Comparison of ENCODE assay signal across 9 cellular contexts in genomic region chrX:40068048-40068447, GRCh38. TPM values are rescaled to one million over a fixed set of nuclear protein-coding genes. Genes with fewer than 3 reads are reported as not detected.
DNase-seq lines count a peak whose midpoint lies in the region; ATAC-seq and TF ChIP-seq lines count a peak whose summit lies in the region.
"Had no signal": no experiment of that assay in that cellular context is flagged by ENCODE, and none has a peak within 500 bp of the region (broad histone marks: within the 10 kb centered on the region; RNA-seq: fewer than 3 reads in every experiment).

No MANE protein-coding gene starts in this region.

- H3K9me3 Mint-ChIP-seq in CD4-positive, alpha-beta T cell: no peaks in the 10 kb centered on the region

- H2AFZ ChIP-seq in PC-3 (ENCODE audit: low read length): no peak overlapping the region

- no peaks in the 10 kb centered on the region for H3K9me3 ChIP-seq in CD4-positive, alpha-beta T cell (ENCODE audit: control insufficient read depth, low read length)
- H3K9me3 ChIP-seq in PC-3 (ENCODE audit: low read length): no peaks in the 10 kb centered on the region
- H3K9me3 ChIP-seq: sigmoid colon had no signal

- peak in 1 of 10 experiments; percentile 23 for DNase-seq in CD4-positive, alpha-beta T cell
- peak; percentile 31 for DNase-seq in EH (ENCODE audit: low read depth)
- peak; percentile 45 for DNase-seq in PC-3
- DNase-seq in epithelial cell of esophagus (ENCODE audit: low read depth): no peak
- DNase-seq in NCI-H226: no peak
- DNase-seq: Right ventricle myocardium superior, sigmoid colon had no signal

- H3K27ac ChIP-seq in CD4-positive, alpha-beta T cell (ENCODE audit: low read depth, low read length): no peak overlapping the region
- H3K27ac ChIP-seq in PC-3 (ENCODE audit: low read length): no peak overlapping the region
- H3K27ac ChIP-seq: sigmoid colon had no signal

- H3K4me3 Mint-ChIP-seq in CD4-positive, alpha-beta T cell: peak overlapping the region; percentile 3

- H4K20me1 ChIP-seq in PC-3 (ENCODE audit: low read length): 0 out of 2 replicates have a peak, but pooled peaks cover 3% of the 10 kb centered on the region

- peaks cover 60% of the 10 kb centered on the region for H3K4me1 Mint-ChIP-seq in CD4-positive, alpha-beta T cell (ENCODE audit: low read depth)

- BruUV-seq in PC-3 (replicated peaks; lab: Mats Ljungman, UMichigan): no TSS peak

- H3K9me2 ChIP-seq in PC-3 (replicated peaks; ENCODE audit: low read length): no peaks in the 10 kb centered on the region

- no peak overlapping the region for H3K4me3 ChIP-seq in PC-3 (ENCODE audit: low read length)
- no peak overlapping the region for H3K4me3 ChIP-seq in epithelial cell of esophagus (ENCODE audit: low read length)
- H3K4me3 ChIP-seq: sigmoid colon had no signal

- POLR2A ChIA-PET in CD4-positive, alpha-beta T cell (lab: Charles Lee): interaction anchor here (0.6 kb wide), 1 partner anchor 50 kb away, joined by 3 read pairs; no protein-coding TSS in a partner anchor
- POLR2A ChIA-PET in PC-3 (lab: Charles Lee; ENCODE audit: unreplicated experiment): no interaction called here

- peak; percentile 78 for ATAC-seq in CD4-positive, alpha-beta T cell (ENCODE audit: poor library complexity)
- ATAC-seq in PC-3 (no peak; the same call in 1 of the 2 replicates), HG02970 (IDR thresholded peaks at IDR 0.05; ENCODE audit: low FRiP score, unreplicated experiment) (no peak), GM18502 (IDR thresholded peaks at IDR 0.05; ENCODE audit: poor library complexity, unreplicated experiment) (no peak)

- peaks cover 67% of the 10 kb centered on the region for H3K36me3 Mint-ChIP-seq in CD4-positive, alpha-beta T cell (ENCODE audit: low read depth)

- H3K27ac Mint-ChIP-seq in CD4-positive, alpha-beta T cell: peak overlapping the region; percentile 53

- H3K4me2 ChIP-seq in PC-3 (ENCODE audit: low read length): no peak overlapping the region

- H3K79me2 ChIP-seq in PC-3 (ENCODE audit: low read length): peaks cover 6% of the 10 kb centered on the region; the same call in 1 of the 2 replicates

- no peaks in the 10 kb centered on the region for H3F3A ChIP-seq in PC-3 (ENCODE audit: low read length, unreplicated experiment)

- H3K27me3 Mint-ChIP-seq in CD4-positive, alpha-beta T cell: no peaks in the 10 kb centered on the region

- no peak for TF ChIP-seq CTCF in CD4-positive, alpha-beta T cell (IDR thresholded peaks at IDR 0.05)
- TF ChIP-seq CTCF in PC-3 (conservative IDR thresholded peaks at IDR 0.05; ENCODE audit: low read depth, low read length) (peak; percentile 38), epithelial cell of esophagus (IDR thresholded peaks at IDR 0.05; ENCODE audit: insufficient read depth, low read depth, low read length, missing control alignments) (peak; percentile 9)

- H3K4me1 ChIP-seq in PC-3 (ENCODE audit: insufficient read depth, low read length): no peaks in the 10 kb centered on the region

- H3K9ac ChIP-seq in PC-3 (ENCODE audit: low read length): no peak overlapping the region

- no peaks in the 10 kb centered on the region for H3K27me3 ChIP-seq in CD4-positive, alpha-beta T cell (ENCODE audit: control insufficient read depth, insufficient read depth, low read length)
- H3K27me3 ChIP-seq in PC-3 (ENCODE audit: low read length): no peaks in the 10 kb centered on the region
- H3K27me3 ChIP-seq: sigmoid colon had no signal

- intact Hi-C loops in CD4-positive, alpha-beta T cell (cut with DNase I, micrococcal nuclease): no loop called here
- intact Hi-C loops in PC-3 (cut with micrococcal nuclease): no loop called here

- H3K36me3 ChIP-seq in PC-3 (ENCODE audit: low read depth, low read length): peaks cover 10% of the 10 kb centered on the region

- CTCF ChIA-PET in CD4-positive, alpha-beta T cell (lab: Charles Lee): no interaction called here
- CTCF ChIA-PET in PC-3 (lab: Charles Lee): no interaction called here

RNA-seq across cellular contexts. Expression of gene BCOR, which starts 29.7 kb away (rescaled TPM):
- total RNA-seq in CD4-positive, alpha-beta T cell: 10 to 100 TPM; 26.1 to 26.3 TPM
- total RNA-seq in PC-3 (2014; rRNA removed): 21.8 and 41.9 TPM in 2 replicates

Comparison
In these comparisons a context has a peak if more than half of its experiments do, and no peak if none do; other contexts are left out.
1. DNase-seq: peak in EH (single experiment) and PC-3 (single experiment); none in epithelial cell of esophagus (single experiment) and NCI-H226 (single experiment).